In the genomic region with DNA sequence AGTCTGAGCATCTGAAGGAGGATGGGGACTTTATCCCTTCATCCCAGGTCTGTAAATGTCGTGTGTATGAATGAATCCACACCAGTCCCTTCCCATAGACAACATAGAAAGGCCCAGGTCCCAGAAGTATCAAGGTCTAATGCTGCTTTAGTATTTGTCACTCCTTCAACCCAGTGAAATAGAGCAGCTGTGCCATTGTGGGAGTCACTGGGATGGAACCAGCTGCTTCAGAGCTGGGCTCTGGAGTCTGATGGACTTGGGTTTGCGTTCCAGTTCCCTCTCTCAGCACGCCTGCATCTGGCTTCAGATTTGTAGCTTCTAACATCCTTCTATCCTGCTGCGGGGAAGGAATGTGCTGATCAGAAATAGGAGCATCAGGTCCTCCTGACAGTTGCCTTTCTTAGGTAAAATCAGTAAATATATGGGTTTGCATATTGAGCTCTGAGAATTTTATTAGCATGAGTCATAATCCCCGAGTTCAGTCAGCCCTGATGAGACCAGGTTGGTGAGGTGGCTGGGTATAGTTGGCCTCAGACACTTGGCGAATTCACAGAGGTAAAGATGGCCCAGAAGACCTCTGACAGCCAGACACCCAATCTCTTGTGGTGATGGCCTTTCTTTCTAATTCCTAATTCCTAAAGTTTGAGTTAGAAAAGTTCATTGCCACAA, we compare ENCODE assay signal across 17 cellular contexts. TPM values are rescaled to one million over a fixed set of nuclear protein-coding genes. Genes with fewer than 3 reads are reported as not detected.
DNase-seq lines count a peak whose midpoint lies in the region.
"Had no signal": no experiment of that assay in that cellular context is flagged by ENCODE, and none has a peak within 500 bp of the region (broad histone marks: within the 10 kb centered on the region; RNA-seq: fewer than 3 reads in every experiment).

No MANE protein-coding gene starts in this region.

- no peak overlapping the region for H4K8ac ChIP-seq in mesenchymal stem cell (ENCODE audit: low read length)

- no peaks in the 10 kb centered on the region for H3K9me3 ChIP-seq in HUES48 (ENCODE audit: control insufficient read depth, insufficient read depth, low read length)
- no peaks in the 10 kb centered on the region for H3K9me3 ChIP-seq in mesenchymal stem cell (ENCODE audit: control insufficient read depth, low read length)

- H3K18ac ChIP-seq in mesenchymal stem cell (ENCODE audit: low read depth in 1 of 2, low read length in 2 of 2) = no peak overlapping the region

- peak overlapping the region; percentile 14 for H3K27ac ChIP-seq in HUES48 (ENCODE audit: low read depth, low read length)
- H3K27ac ChIP-seq in mesenchymal stem cell (ENCODE audit: low read length, poor library complexity, severe bottlenecking) = peak overlapping the region; percentile 52
- no peak overlapping the region for H3K27ac ChIP-seq in caudate nucleus (ENCODE audit: low read depth, low read length)

- H2BK5ac ChIP-seq in mesenchymal stem cell (ENCODE audit: low read depth, low read length, poor library complexity, severe bottlenecking) = no peak overlapping the region

- no peak overlapping the region for H2BK12ac ChIP-seq in mesenchymal stem cell (ENCODE audit: low read length in 2 of 2)

- H4K91ac ChIP-seq in mesenchymal stem cell (ENCODE audit: low read length) = no peak overlapping the region

- in situ Hi-C loops in ACHN (cut with HindIII; ENCODE audit: low pct_ligation_motif_present, low pct_unique_long_range_greater_than_20kb, low sequenced_read_pairs) (no loop called here), G401 (cut with HindIII; ENCODE audit: low sequenced_read_pairs) (no loop called here)

- no peak overlapping the region for H3K23ac ChIP-seq in mesenchymal stem cell (ENCODE audit: low read length in 2 of 2)

- no peak overlapping the region for H3K4ac ChIP-seq in mesenchymal stem cell (ENCODE audit: low read depth in 1 of 2, low read length in 2 of 2)

- H2BK15ac ChIP-seq in mesenchymal stem cell (ENCODE audit: low read depth, poor library complexity, severe bottlenecking) = no peak overlapping the region

- H3K36me3 ChIP-seq in HUES48 (ENCODE audit: control insufficient read depth, insufficient read depth, low read length) (no peaks in the 10 kb centered on the region), mesenchymal stem cell (ENCODE audit: control insufficient read depth in 1 of 2, insufficient read depth in 2 of 2, low read depth in 1 of 2, low read length in 2 of 2) (peaks cover 0 to 28% of the 10 kb centered on the region in 2 experiments)

- no peak overlapping the region for H3K14ac ChIP-seq in mesenchymal stem cell (ENCODE audit: low read length in 2 of 2)

- peak overlapping the region; percentile 23 for H2AK5ac ChIP-seq in mesenchymal stem cell (ENCODE audit: low read length, severe bottlenecking)

- peaks cover 1% of the 10 kb centered on the region for H3K79me1 ChIP-seq in mesenchymal stem cell (replicated peaks; ENCODE audit: low read length, poor library complexity, severe bottlenecking)

- H3K4me3 ChIP-seq in HUES48 (ENCODE audit: low read depth, low read length) (no peak overlapping the region), mesenchymal stem cell (ENCODE audit: insufficient read depth in 1 of 2, low read depth in 1 of 2, low read length in 2 of 2) (no peak overlapping the region)

- H3K4me2 ChIP-seq in mesenchymal stem cell (ENCODE audit: low read length, poor library complexity, severe bottlenecking) = no peak overlapping the region

- DNase-seq in ACHN (peak; percentile 33), astrocyte of the hippocampus (ENCODE audit: low read depth, low spot score) (peak; percentile 11), mesenchymal stem cell (no peak), caudate nucleus (lab: John Stamatoyannopoulos, UW) (no peak), NCI-H82 (lab: John Stamatoyannopoulos, UW) (no peak), G401 (ENCODE audit: low spot score) (no peak), NCI-H2196 treated with DMSO at 0.1 percent for 48 hours (lab: John Stamatoyannopoulos, UW; ENCODE audit: unreplicated experiment) (no peak)
- DNase-seq: activated CD4-positive, CD25-positive, alpha-beta regulatory T cell; activated CD8-positive, alpha-beta memory T cell treated with anti-CD3 and anti-CD28 coated beads for 24 hours; activated naive CD4-positive, alpha-beta T cell treated with anti-CD3 and anti-CD28 coated beads, Interleukin-2, amount 50 U/mL, for 16 hours; activated T-cell treated with anti-CD3 and anti-CD28 coated beads, Interleukin-2, amount 50 U/mL, for 48 hours; CD8-positive, alpha-beta memory T cell; GOT3; NCI-H1436 treated with DMSO at 0.1 percent for 48 hours; NCI-H2171 treated with DMSO at 0.1 percent for 48 hours; stimulated activated CD4-positive, alpha-beta T cell treated with anti-CD3 and anti-CD28 coated beads, Interleukin-4, amount 100 ng/mL, for 1 hour had no signal

- H3K4me1 ChIP-seq in HUES48 (ENCODE audit: control insufficient read depth, insufficient read depth, low read length) (peaks cover 26% of the 10 kb centered on the region), mesenchymal stem cell (ENCODE audit: control insufficient read depth, insufficient read depth, low read depth, low read length) (peaks cover 14% of the 10 kb centered on the region)

- no peak overlapping the region for H2BK120ac ChIP-seq in mesenchymal stem cell (ENCODE audit: low read depth, low read length)

- H3K9ac ChIP-seq in HUES48 (ENCODE audit: low read depth, low read length) (no peak overlapping the region), mesenchymal stem cell (ENCODE audit: low read length) (no peak overlapping the region)

- 78% methylated on average over 6 of the region's 6 CpGs for WGBS in mesenchymal stem cell

- no peak overlapping the region for H2AFZ ChIP-seq in mesenchymal stem cell (ENCODE audit: low read depth, low read length)

- H3K27me3 ChIP-seq in HUES48 (ENCODE audit: control insufficient read depth, insufficient read depth, low read length) (no peaks in the 10 kb centered on the region), mesenchymal stem cell (ENCODE audit: control insufficient read depth in 1 of 2, insufficient read depth in 1 of 2, low read length in 2 of 2) (no peaks in the 10 kb centered on the region)

RNA-seq across cellular contexts. Expression of gene ACO1, which starts 10.1 kb away (rescaled TPM):
- polyA plus RNA-seq in mesenchymal stem cell (2013, experiment 1 of 2) = 49.5 TPM
- polyA plus RNA-seq in mesenchymal stem cell (2013, experiment 2 of 2) = 50.6 TPM
- 43.1 and 56.8 TPM in 2 replicates for total RNA-seq in G401 (2014; rRNA removed; shearing (Covaris generic))

Comparison
In these comparisons a context has a peak if more than half of its experiments do, and no peak if none do; other contexts are left out.
1. DNase-seq: peak in ACHN (single experiment) and astrocyte of the hippocampus (single experiment); none in mesenchymal stem cell (single experiment), caudate nucleus (0 of 61), NCI-H82 (single experiment), G401 (single experiment) and NCI-H2196 treated with DMSO at 0.1 percent for 48 hours (single experiment).